In the genomic region with DNA sequence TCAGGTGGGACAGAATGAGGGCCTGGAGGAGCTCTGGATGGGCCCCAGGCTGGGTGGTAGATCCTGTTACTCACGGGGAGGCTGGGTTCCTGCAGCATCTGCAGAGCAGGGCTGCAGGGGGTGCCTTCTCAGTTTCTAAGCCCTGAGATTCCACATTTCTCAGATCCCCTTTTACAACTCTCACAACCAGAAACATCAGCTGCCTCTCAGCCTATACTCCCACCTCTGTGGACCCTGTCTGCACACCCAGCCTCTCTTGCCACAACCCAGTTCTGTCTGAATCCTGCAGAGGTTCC, we compare ENCODE assay signal across 1 cellular context.
TF ChIP-seq lines count a peak whose summit lies in the region.

No MANE protein-coding gene starts in this region.

TF ChIP-seq in GM12878, 131 proteins besides CTCF, POLR2A, EP300 and RAD21 (continued from another document):
- TF ChIP-seq SPI1 (IDR thresholded peaks at IDR 0.05; ENCODE audit: borderline replicate concordance, insufficient read depth, low read depth, low read length) (peak; percentile 83), HCFC1 (IDR thresholded peaks at IDR 0.05; ENCODE audit: low read length) (no peak), IRF4 (IDR thresholded peaks at IDR 0.05; ENCODE audit: low read depth, low read length) (peak; percentile 42; the same call in 1 of the 2 replicates), IKZF1 (conservative IDR thresholded peaks at IDR 0.05) (no peak; the same call in 1 of the 2 replicates), NR2C1 (IDR thresholded peaks at IDR 0.05) (no peak)
TF ChIP-seq in GM12878: peak in this region for 3.
